ENCODE assay signal across 8 cellular contexts in genomic region chrX:154547245-154548027, GRCh38. TPM values are rescaled to one million over a fixed set of nuclear protein-coding genes. Genes with fewer than 3 reads are reported as not detected.
DNase-seq lines count a peak whose midpoint lies in the region; ATAC-seq and TF ChIP-seq lines count a peak whose summit lies in the region.

Gene IKBKG, plus strand, starts transcription at chrX:154547620. Its CDS starts 4,383 bp downstream, at chrX:154552003.

- TF ChIP-seq CTCF in PC-3 (conservative IDR thresholded peaks at IDR 0.05; ENCODE audit: low read depth, low read length) = no peak
- no peak for TF ChIP-seq CTCF in epithelial cell of proximal tubule (conservative IDR thresholded peaks at IDR 0.05; ENCODE audit: low read depth, low read length)

- peaks cover 86% of the 10 kb centered on the region for H3K79me2 ChIP-seq in PC-3 (ENCODE audit: low read length)

- H3F3A ChIP-seq in PC-3 (ENCODE audit: low read length, unreplicated experiment) = no peaks in the 10 kb centered on the region

- H3K4me3 ChIP-seq in PC-3 (ENCODE audit: low read length) (peak within 1 kb of the TSS; percentile 86), epithelial cell of proximal tubule (ENCODE audit: low read depth, low read length) (peak within 1 kb of the TSS; percentile 84), mucosa of stomach (ENCODE audit: low read length) (peak within 1 kb of the TSS; percentile 82)

- POLR2A ChIA-PET in PC-3 (lab: Charles Lee; ENCODE audit: unreplicated experiment) = no interaction called here

- no peaks in the 10 kb centered on the region for H4K20me1 ChIP-seq in PC-3 (ENCODE audit: low read length)

- H3K4me1 ChIP-seq in PC-3 (ENCODE audit: insufficient read depth, low read length) (peaks cover 42% of the 10 kb centered on the region), mucosa of stomach (ENCODE audit: control insufficient read depth, insufficient read depth, low read length) (peaks cover 7% of the 10 kb centered on the region)

- intact Hi-C loops in PC-3 (cut with micrococcal nuclease) = no loop called here

- CTCF ChIA-PET in PC-3 (lab: Charles Lee) = no interaction called here

- TF ChIP-seq RAD21 in Ishikawa (IDR thresholded peaks at IDR 0.05; ENCODE audit: low read depth) = no peak

- DNase-seq in DMS114 treated with DMSO at 0.1 percent for 48 hours (lab: John Stamatoyannopoulos, UW; ENCODE audit: unreplicated experiment) (peak; percentile 59), PC-3 (peak; percentile 88), activated T-cell treated with anti-CD3 and anti-CD28 coated beads for 48 hours (ENCODE audit: low read depth) (peak; percentile 84), epithelial cell of proximal tubule (ENCODE audit: low read depth) (no peak)
- DNase-seq in stimulated activated CD8-positive, alpha-beta memory T cell treated with anti-CD3 and anti-CD28 coated beads, Interleukin-4, amount 100 ng/mL, for 48 hours = peak; percentile 90

- BruUV-seq in PC-3 (replicated peaks; lab: Mats Ljungman, UMichigan) = TSS peak; percentile 52

- 0 out of 2 replicates have a peak, but pooled peaks cover 2% of the 10 kb centered on the region for H3K36me3 ChIP-seq in PC-3 (ENCODE audit: low read depth, low read length)
- H3K36me3 ChIP-seq in mucosa of stomach (ENCODE audit: control insufficient read depth, insufficient read depth, low read length) = no peaks in the 10 kb centered on the region

- H3K27ac ChIP-seq in PC-3 (ENCODE audit: low read length) = peak within 1 kb of the TSS; percentile 95

- H3K9ac ChIP-seq in PC-3 (ENCODE audit: low read length) (peak within 1 kb of the TSS; percentile 87), mucosa of stomach (ENCODE audit: low read length) (peak within 1 kb of the TSS; percentile 83)

- no peaks in the 10 kb centered on the region for H3K27me3 ChIP-seq in PC-3 (ENCODE audit: low read length)
- H3K27me3 ChIP-seq in mucosa of stomach (ENCODE audit: control insufficient read depth, insufficient read depth, low read length) = no peaks in the 10 kb centered on the region

- H3K9me2 ChIP-seq in PC-3 (replicated peaks; ENCODE audit: low read length) = no peaks in the 10 kb centered on the region

- H3K9me3 ChIP-seq in PC-3 (ENCODE audit: low read length) = no peaks in the 10 kb centered on the region
- no peaks in the 10 kb centered on the region for H3K9me3 ChIP-seq in mucosa of stomach (ENCODE audit: control insufficient read depth, low read length)

- H2AFZ ChIP-seq in PC-3 (ENCODE audit: low read length) = peak within 1 kb of the TSS; percentile 68

- peak within 1 kb of the TSS; percentile 88 for H3K4me2 ChIP-seq in PC-3 (ENCODE audit: low read length)

- TF ChIP-seq EP300 in Ishikawa (IDR thresholded peaks at IDR 0.05; ENCODE audit: borderline replicate concordance) = no peak

- peak; percentile 77 for ATAC-seq in GM21576 (IDR thresholded peaks at IDR 0.05; ENCODE audit: unreplicated experiment)
- ATAC-seq in PC-3 = peak; percentile 83

TF ChIP-seq in Ishikawa, 13 proteins besides CTCF, POLR2A, EP300 and RAD21:
- no peak for TF ChIP-seq TAF1 (IDR thresholded peaks at IDR 0.05; ENCODE audit: low read depth)
- no peak for TF ChIP-seq FOXM1 (IDR thresholded peaks at IDR 0.05; ENCODE audit: borderline replicate concordance, low read depth)
- no peak for TF ChIP-seq YY1 (IDR thresholded peaks at IDR 0.05; ENCODE audit: low read depth)
- TF ChIP-seq EGR1 (IDR thresholded peaks at IDR 0.05) = 0 out of 2 replicates have a peak, but pooled peaks have one; percentile 15

RNA-seq across cellular contexts. Expression of gene IKBKG, which starts in this region (rescaled TPM):
- total RNA-seq in PC-3 (2014; rRNA removed) (34.3 and 39.6 TPM in 2 replicates), epithelial cell of proximal tubule (15.8 and 21.4 TPM in 2 replicates)
